23 cellular contexts compared by ENCODE assay signal in genomic region chr21:38495242-38495641, GRCh38. TPM values are rescaled to one million over a fixed set of nuclear protein-coding genes. Genes with fewer than 3 reads are reported as not detected.
DNase-seq lines count a peak whose midpoint lies in the region; ATAC-seq and TF ChIP-seq lines count a peak whose summit lies in the region.
"Had no signal": no experiment of that assay in that cellular context is flagged by ENCODE, and none has a peak within 500 bp of the region (broad histone marks: within the 10 kb centered on the region; RNA-seq: fewer than 3 reads in every experiment).

No MANE protein-coding gene starts in this region.

- peaks cover 75% of the 10 kb centered on the region for H3K4me1 Mint-ChIP-seq in osteocyte (ENCODE audit: unreplicated experiment)
- H3K4me1 Mint-ChIP-seq: activated T-helper 17 cell treated with anti-CD3 and anti-CD28 coated beads, Interleukin-2, amount 50 U/mL, for 72 hours had no signal

- no peak for TF ChIP-seq EP300 in esophagus muscularis mucosa (IDR thresholded peaks at IDR 0.05)

- ATAC-seq in Right ventricle myocardium superior (ENCODE audit: poor library complexity) (no peak), HG02642 (IDR thresholded peaks at IDR 0.05; ENCODE audit: poor library complexity, unreplicated experiment) (no peak)
- ATAC-seq: A549; activated CD4-positive, CD25-positive, alpha-beta regulatory T cell treated with anti-CD3 and anti-CD28 coated beads, Interleukin-2, amount 50 U/mL, for 24 hours; activated T-helper 17 cell treated with anti-CD3 and anti-CD28 coated beads, Interleukin-2, amount 50 U/mL, for 72 hours; GM12878 had no signal

- TF ChIP-seq POLR2A in esophagus muscularis mucosa (IDR thresholded peaks at IDR 0.05; ENCODE audit: low read depth): no peak

- peak overlapping the region; percentile 81 for H3K27ac Mint-ChIP-seq in osteocyte (ENCODE audit: unreplicated experiment)
- H3K27ac Mint-ChIP-seq: activated T-helper 17 cell treated with anti-CD3 and anti-CD28 coated beads, Interleukin-2, amount 50 U/mL, for 72 hours had no signal

- no peaks in the 10 kb centered on the region for H3K9me3 Mint-ChIP-seq in osteocyte (ENCODE audit: unreplicated experiment)
- H3K9me3 Mint-ChIP-seq: activated T-helper 17 cell treated with anti-CD3 and anti-CD28 coated beads, Interleukin-2, amount 50 U/mL, for 72 hours had no signal

- peak overlapping the region; percentile 66 for H3K4me3 ChIP-seq in left ventricle myocardium inferior
- peak overlapping the region; percentile 35 to 52 (median 40) for H3K4me3 ChIP-seq in esophagus muscularis mucosa
- H3K4me3 ChIP-seq in urinary bladder (ENCODE audit: low read depth, low read length): peak overlapping the region; percentile 7
- H3K4me3 ChIP-seq: A549, GM12878, HAP-1, smooth muscle cell had no signal

- H3K27ac ChIP-seq in left ventricle myocardium inferior (replicated peaks) (peak overlapping the region; percentile 88), esophagus muscularis mucosa (replicated peaks in 1 of 4) (peak overlapping the region; percentile 31 to 57 (median 46)), urinary bladder (ENCODE audit: low read depth) (no peak overlapping the region)
- H3K27ac ChIP-seq: A549, C4-2B, KMS-11 had no signal

- no peak overlapping the region for H3K4me3 Mint-ChIP-seq in osteocyte (ENCODE audit: unreplicated experiment)
- H3K4me3 Mint-ChIP-seq: activated T-helper 17 cell treated with anti-CD3 and anti-CD28 coated beads, Interleukin-2, amount 50 U/mL, for 72 hours had no signal

- no peaks in the 10 kb centered on the region for H3K36me3 Mint-ChIP-seq in osteocyte (ENCODE audit: unreplicated experiment)

- TF ChIP-seq CTCF in left ventricle myocardium inferior (IDR thresholded peaks at IDR 0.05; ENCODE audit: borderline replicate concordance): no peak
- no peak for TF ChIP-seq CTCF in esophagus muscularis mucosa (IDR thresholded peaks at IDR 0.05)
- no peak for TF ChIP-seq CTCF in osteocyte (IDR thresholded peaks at IDR 0.05)

- WGBS in esophagus muscularis mucosa: 43% methylated on average over 5 of the region's 5 CpGs
- WGBS in urinary bladder: 73% methylated on average over 5 of the region's 5 CpGs

- intact Hi-C loops in left ventricle myocardium inferior (cut with micrococcal nuclease) (no loop called here), Right ventricle myocardium superior (cut with DNase I) (no loop called here), esophagus muscularis mucosa (cut with DNase I) (no loop called here)

- H3K27me3 ChIP-seq in left ventricle myocardium inferior (ENCODE audit: low read depth): no peaks in the 10 kb centered on the region
- peaks cover 0 to 4% (median 0%) of the 10 kb centered on the region in 4 donors for H3K27me3 ChIP-seq in esophagus muscularis mucosa

- H3K27me3 Mint-ChIP-seq in osteocyte (ENCODE audit: unreplicated experiment): no peaks in the 10 kb centered on the region

- H3K9me3 ChIP-seq in left ventricle myocardium inferior (replicated peaks): no peaks in the 10 kb centered on the region
- H3K9me3 ChIP-seq in esophagus muscularis mucosa: no peaks in the 10 kb centered on the region
- H3K9me3 ChIP-seq: A549, HAP-1 had no signal

- peaks cover 54% of the 10 kb centered on the region for H3K4me1 ChIP-seq in left ventricle myocardium inferior
- peaks cover 0 to 6% (median 0%) of the 10 kb centered on the region in 4 donors for H3K4me1 ChIP-seq in esophagus muscularis mucosa
- no peaks in the 10 kb centered on the region for H3K4me1 ChIP-seq in urinary bladder (ENCODE audit: insufficient read depth)
- H3K4me1 ChIP-seq: A549, HAP-1 had no signal

- no peak for DNase-seq in left ventricle myocardium inferior
- DNase-seq in Right ventricle myocardium superior: no peak
- peak; percentile 37 for DNase-seq in esophagus muscularis mucosa (ENCODE audit: extremely low spot score)
- DNase-seq in osteocyte (ENCODE audit: extremely low spot score, unreplicated experiment): no peak
- no peak for DNase-seq in activated CD4-positive, CD25-positive, alpha-beta regulatory T cell (lab: John Stamatoyannopoulos, UW)
- DNase-seq in UCSD-AML1 (lab: John Stamatoyannopoulos, UW; ENCODE audit: unreplicated experiment): no peak
- DNase-seq: GF-D8; NCI-H1092; NCI-H524 treated with DMSO at 0.1 percent for 48 hours; SHP77; stimulated activated CD4-positive, alpha-beta T cell treated with anti-CD3 and anti-CD28 coated beads, Interleukin-4, amount 100 ng/mL, for 4 hours; T-helper 1 cell had no signal

- H3K36me3 ChIP-seq in left ventricle myocardium inferior (no peaks in the 10 kb centered on the region), esophagus muscularis mucosa (no peaks in the 10 kb centered on the region), urinary bladder (ENCODE audit: insufficient read depth) (no peaks in the 10 kb centered on the region)
- H3K36me3 ChIP-seq: HAP-1 had no signal

RNA-seq across cellular contexts. Expression of gene ERG, which starts 3.0 kb away (rescaled TPM):
- 17.3 TPM for total RNA-seq in left ventricle myocardium inferior
- 17.8 TPM for total RNA-seq in Right ventricle myocardium superior
- 10 to 100 TPM in 2 of 4 donors, 1 to 10 TPM in 2; 3.7 to 13.3 (median 10.6) TPM for total RNA-seq in esophagus muscularis mucosa
- total RNA-seq in osteocyte: 11.0 and 11.5 TPM in 2 replicates
- 17.1 TPM for total RNA-seq in urinary bladder
- 13.5 TPM for polyA plus RNA-seq in urinary bladder
- total RNA-seq: activated CD8-positive, alpha-beta memory T cell treated with anti-CD3 and anti-CD28 coated beads for 36 hours; activated T-helper 17 cell treated with anti-CD3 and anti-CD28 coated beads, Interleukin-2, amount 50 U/mL, for 72 hours; GM12878 had no signal
- polyA plus RNA-seq: A549, GM12878 had no signal

Comparison
In these comparisons a context has a peak if more than half of its experiments do, and no peak if none do; other contexts are left out.
1. H3K4me3 ChIP-seq: peak in every context shown above with its lines; median percentile 66 in left ventricle myocardium inferior; 40 in esophagus muscularis mucosa; 7 in urinary bladder.